20 cellular contexts compared by ENCODE assay signal in the genomic region with DNA sequence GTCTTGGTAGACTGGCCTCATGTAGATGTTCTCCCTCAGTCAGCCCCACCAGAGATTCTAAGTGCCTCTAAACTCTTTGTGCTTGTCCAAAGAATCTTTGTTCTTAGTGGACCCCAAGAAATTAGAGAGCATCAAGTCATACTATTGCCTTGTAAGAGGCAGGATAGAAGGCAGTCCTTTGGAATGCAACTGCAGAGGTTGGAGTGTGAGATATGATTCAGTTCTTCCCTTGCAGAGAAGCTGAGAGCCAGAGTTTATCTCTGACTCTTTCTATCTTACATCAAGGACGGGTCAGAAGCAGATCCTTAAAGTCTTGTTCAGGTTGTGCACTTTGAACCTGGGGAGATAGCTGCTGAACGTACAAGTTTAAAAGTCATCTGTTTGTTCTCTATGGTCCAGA. TPM values are rescaled to one million over a fixed set of nuclear protein-coding genes. Genes with fewer than 3 reads are reported as not detected.
DNase-seq lines count a peak whose midpoint lies in the region; ATAC-seq and TF ChIP-seq lines count a peak whose summit lies in the region.
"Had no signal": no experiment of that assay in that cellular context is flagged by ENCODE, and none has a peak within 500 bp of the region (broad histone marks: within the 10 kb centered on the region; RNA-seq: fewer than 3 reads in every experiment).

No MANE protein-coding gene starts in this region.

- H3K23me2 ChIP-seq in H9 (ENCODE audit: insufficient read length, low read depth, low read length, poor library complexity, severe bottlenecking): no peaks in the 10 kb centered on the region

- DNase-seq in activated T-cell treated with anti-CD3 and anti-CD28 coated beads, Interleukin-2, amount 50 U/mL, for 24 hours: no peak
- no peak for DNase-seq in activated T-cell treated with anti-CD3 and anti-CD28 coated beads, Interleukin-2, amount 50 U/mL, for 1 hour
- no peak for DNase-seq in H9
- DNase-seq in nephron progenitor cell: no peak
- DNase-seq in SHP77 (lab: John Stamatoyannopoulos, UW): no peak
- DNase-seq in heart right ventricle: no peak
- DNase-seq: Calu3; CD8-positive, alpha-beta memory T cell; DMS153; NCI-H1105; NCI-H146; NCI-H2029; NCI-H345; NCI-H524; NCI-H774; NK-92 treated with Interleukin-12 subunit alpha and Interleukin-12 subunit beta, amount 100 ng/mL, for 24 hours; SJCRH30 had no signal

- H3K9me3 Mint-ChIP-seq in activated T-cell treated with anti-CD3 and anti-CD28 coated beads, Interleukin-2, amount 50 U/mL, for 24 hours: peaks cover 7% of the 10 kb centered on the region
- H3K9me3 Mint-ChIP-seq in H9 (no peaks in the 10 kb centered on the region), nephron progenitor cell (peaks cover 13% of the 10 kb centered on the region)
- H3K9me3 Mint-ChIP-seq in activated naive CD8-positive, alpha-beta T cell (ENCODE audit: low read depth): peaks cover 5% of the 10 kb centered on the region

- no peaks in the 10 kb centered on the region for H3K4me1 ChIP-seq in H9 (ENCODE audit: insufficient read depth, low read length)
- H3K4me1 ChIP-seq in heart right ventricle: no peaks in the 10 kb centered on the region
- H3K4me1 ChIP-seq: SJCRH30 had no signal

- H3K18ac ChIP-seq in H9 (ENCODE audit: insufficient read length, low read depth, low read length): no peak overlapping the region

- no peak overlapping the region for H3T11ph ChIP-seq in H9 (ENCODE audit: low read length)

- H2BK15ac ChIP-seq in H9 (ENCODE audit: low read depth, low read length): no peak overlapping the region

- no peak overlapping the region for H4K5ac ChIP-seq in H9 (ENCODE audit: insufficient read length, low read depth, low read length)

- H3K27ac ChIP-seq in H9 (ENCODE audit: insufficient read length, low read depth, low read length): no peak overlapping the region
- no peak overlapping the region for H3K27ac ChIP-seq in heart right ventricle
- H3K27ac ChIP-seq: C4-2B, SJCRH30 had no signal

- H3K79me2 ChIP-seq in H9 (ENCODE audit: insufficient read depth, low read length): no peaks in the 10 kb centered on the region

- H3K4ac ChIP-seq in H9 (ENCODE audit: low read depth, low read length): no peak overlapping the region

- intact Hi-C loops in heart right ventricle (cut with DNase I): no loop called here

- no peak overlapping the region for H3K4me2 ChIP-seq in H9 (ENCODE audit: insufficient read depth, insufficient read length, low read length)

- H2BK12ac ChIP-seq in H9 (ENCODE audit: insufficient read length, low read depth, low read length): no peak overlapping the region

- H2BK120ac ChIP-seq in H9 (ENCODE audit: low read depth, low read length, poor library complexity, severe bottlenecking): no peak overlapping the region

- no peak overlapping the region for H4K91ac ChIP-seq in H9 (ENCODE audit: insufficient read length, low read depth, low read length)

- no peaks in the 10 kb centered on the region for H4K20me1 ChIP-seq in H9 (ENCODE audit: control insufficient read depth, insufficient read depth, insufficient read length)

- no peak overlapping the region for H3K14ac ChIP-seq in H9 (ENCODE audit: insufficient read depth, low read length)

- no peak overlapping the region for H4K8ac ChIP-seq in H9 (replicated peaks; ENCODE audit: insufficient read length, low read depth, low read length)

- WGBS in H9 (ENCODE audit: extremely low coverage, insufficient read length, low lambda C conversion rate): no CpG with 5 or more reads among the region's 2 CpGs
- WGBS in heart right ventricle, 2 donors: 87 to 92% methylated on average over 2 of the region's 2 CpGs

- H3K9me3 ChIP-seq in H9 (ENCODE audit: control insufficient read depth, low read depth, low read length) (no peaks in the 10 kb centered on the region), heart right ventricle (peaks cover 0 to 13% (median 0%) of the 10 kb centered on the region in 11 donors)
- H3K9me3 ChIP-seq: SJCRH30 had no signal

- peaks cover 0 to 45% (median 0%) of the 10 kb centered on the region in 9 donors for H3K36me3 ChIP-seq in heart right ventricle

- H3K4me3 ChIP-seq in heart right ventricle: no peak overlapping the region
- H3K4me3 ChIP-seq: SJCRH30 had no signal

- H2AFZ ChIP-seq in H9 (ENCODE audit: low read length): no peak overlapping the region

- peaks cover 68% of the 10 kb centered on the region for H3K36me3 Mint-ChIP-seq in activated T-cell treated with anti-CD3 and anti-CD28 coated beads, Interleukin-2, amount 50 U/mL, for 24 hours (ENCODE audit: low read depth)
- H3K36me3 Mint-ChIP-seq in H9 (ENCODE audit: insufficient read depth in 1 of 3, low read depth in 3 of 3) (peaks cover 21 to 41% (median 35%) of the 10 kb centered on the region in 3 experiments), nephron progenitor cell (ENCODE audit: low read depth) (peaks cover 52% of the 10 kb centered on the region)
- H3K36me3 Mint-ChIP-seq in activated naive CD8-positive, alpha-beta T cell: peaks cover 29% of the 10 kb centered on the region

- no peaks in the 10 kb centered on the region for H3K27me3 Mint-ChIP-seq in activated T-cell treated with anti-CD3 and anti-CD28 coated beads, Interleukin-2, amount 50 U/mL, for 24 hours
- no peaks in the 10 kb centered on the region; the same call in 1 of the 2 replicates for H3K27me3 Mint-ChIP-seq in H9 (ENCODE audit: low read depth)
- H3K27me3 Mint-ChIP-seq in activated naive CD8-positive, alpha-beta T cell: no peaks in the 10 kb centered on the region
- no peaks in the 10 kb centered on the region for H3K27me3 Mint-ChIP-seq in nephron progenitor cell (ENCODE audit: low read depth, poor library complexity)
- H3K27me3 Mint-ChIP-seq: CD8-positive, alpha-beta memory T cell; IgD-negative memory B cell had no signal

- H3K23ac ChIP-seq in H9 (ENCODE audit: insufficient read length, low read depth, low read length): no peak overlapping the region

- H3K4me1 Mint-ChIP-seq in activated T-cell treated with anti-CD3 and anti-CD28 coated beads, Interleukin-2, amount 50 U/mL, for 24 hours (ENCODE audit: low read depth): peaks cover 27% of the 10 kb centered on the region
- H3K4me1 Mint-ChIP-seq in H9: peaks cover 8 to 23% of the 10 kb centered on the region in 2 experiments; a peak in 3 of 4 replicates
- H3K4me1 Mint-ChIP-seq in activated naive CD8-positive, alpha-beta T cell (ENCODE audit: low read depth): peaks cover 20% of the 10 kb centered on the region
- H3K4me1 Mint-ChIP-seq in nephron progenitor cell: peaks cover 21% of the 10 kb centered on the region

- H3K56ac ChIP-seq in H9 (ENCODE audit: insufficient read length, low read depth, low read length): no peak overlapping the region

- H2BK5ac ChIP-seq in H9 (ENCODE audit: insufficient read length, low read length): no peak overlapping the region

- ATAC-seq in heart right ventricle: no peak

- TF ChIP-seq CTCF in H9 (conservative IDR thresholded peaks at IDR 0.05): no peak
- TF ChIP-seq CTCF in nephron progenitor cell (IDR thresholded peaks at IDR 0.05): no peak
- TF ChIP-seq CTCF in heart right ventricle (IDR thresholded peaks at IDR 0.05): no peak

- no peaks in the 10 kb centered on the region for H3K27me3 ChIP-seq in H9 (ENCODE audit: insufficient read depth, low read length)
- H3K27me3 ChIP-seq in heart right ventricle: no peaks in the 10 kb centered on the region
- H3K27me3 ChIP-seq: SJCRH30 had no signal

- no peak overlapping the region for H3K9ac ChIP-seq in H9 (ENCODE audit: extremely low read depth, insufficient read length, low read length)

- H2BK20ac ChIP-seq in H9 (ENCODE audit: low read depth, low read length, poor library complexity, severe bottlenecking): no peak overlapping the region

- H3K4me3 Mint-ChIP-seq in activated T-cell treated with anti-CD3 and anti-CD28 coated beads, Interleukin-2, amount 50 U/mL, for 24 hours: no peak overlapping the region
- no peak overlapping the region for H3K4me3 Mint-ChIP-seq in H9
- no peak overlapping the region for H3K4me3 Mint-ChIP-seq in activated naive CD8-positive, alpha-beta T cell
- H3K4me3 Mint-ChIP-seq in nephron progenitor cell: no peak overlapping the region
- H3K4me3 Mint-ChIP-seq: CD8-positive, alpha-beta memory T cell; IgD-negative memory B cell had no signal

- H3K27ac Mint-ChIP-seq in activated T-cell treated with anti-CD3 and anti-CD28 coated beads, Interleukin-2, amount 50 U/mL, for 24 hours: peak overlapping the region; percentile 88
- peak overlapping the region in 2 of 3 experiments; percentile 4 to 62; a peak in 2 of 7 replicates for H3K27ac Mint-ChIP-seq in H9
- peak overlapping the region; percentile 85 for H3K27ac Mint-ChIP-seq in activated naive CD8-positive, alpha-beta T cell
- H3K27ac Mint-ChIP-seq in nephron progenitor cell: peak overlapping the region; percentile 90
- H3K27ac Mint-ChIP-seq: CD8-positive, alpha-beta memory T cell had no signal

- H3K79me1 ChIP-seq in H9 (ENCODE audit: insufficient read depth, low read depth, low read length, poor library complexity, severe bottlenecking): no peaks in the 10 kb centered on the region

- H2AK5ac ChIP-seq in H9 (ENCODE audit: insufficient read length, low read length): no peak overlapping the region

RNA-seq across cellular contexts. Expression of gene TMX1, which starts 21.1 kb away (rescaled TPM):
- total RNA-seq in H9 (2021): 83.5 and 87.3 TPM in 2 replicates
- total RNA-seq in heart right ventricle: 10 to 100 TPM in 3 of 10 donors, 1 to 10 TPM in 7; 5.6 to 14.5 (median 6.9) TPM
- 1 to 10 TPM; 4.0 to 6.7 TPM for polyA plus RNA-seq in heart right ventricle

Comparison
In these comparisons a context has a peak if more than half of its experiments do, and no peak if none do; other contexts are left out.
1. H3K27ac Mint-ChIP-seq: peak in every context shown above with its lines; median percentile 90 in nephron progenitor cell; 88 in activated T-cell treated with anti-CD3 and anti-CD28 coated beads, Interleukin-2, amount 50 U/mL, for 24 hours; 85 in activated naive CD8-positive, alpha-beta T cell; 33 in H9.